ENCODE assay signal across 8 cellular contexts in the genomic region with DNA sequence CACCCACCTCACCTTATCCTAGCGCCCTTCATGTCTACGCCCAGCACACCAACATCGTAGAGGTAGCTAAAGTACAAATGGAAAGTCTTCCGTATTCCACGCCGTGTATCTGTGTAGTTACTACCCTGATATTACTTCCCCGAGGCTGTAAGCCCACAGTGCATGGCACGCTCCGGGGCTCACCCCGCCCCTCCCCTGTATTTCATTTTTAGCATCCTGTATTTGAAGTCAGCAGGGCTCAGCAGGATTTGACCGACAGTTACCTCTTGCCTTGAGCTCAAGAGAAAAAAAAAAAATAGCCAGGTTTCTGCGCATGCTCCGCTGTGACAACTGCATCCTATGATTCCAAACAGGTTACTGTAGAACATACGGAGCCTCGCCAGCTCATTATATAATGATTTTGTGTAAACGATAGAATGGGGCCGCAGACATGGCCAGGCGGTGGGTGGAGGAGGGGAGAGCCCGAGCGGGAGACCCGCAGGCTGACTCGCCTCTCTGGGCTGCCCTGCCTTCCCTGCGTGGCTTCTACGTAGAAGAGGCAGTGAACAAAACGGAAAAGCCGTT. TPM values are rescaled to one million over a fixed set of nuclear protein-coding genes. Genes with fewer than 3 reads are reported as not detected.
DNase-seq lines count a peak whose midpoint lies in the region; ATAC-seq, FAIRE-seq and TF ChIP-seq lines count a peak whose summit lies in the region.

No MANE protein-coding gene starts in this region.

- H3K27ac Mint-ChIP-seq in osteocyte (ENCODE audit: unreplicated experiment): peak overlapping the region; percentile 78

- 1 to 2% methylated on average over 26 of the region's 26 CpGs for WGBS in heart right ventricle, 2 donors

- DNase-seq in GM12891 (ENCODE audit: insufficient read length, low spot score) (no peak), SJSA1 (ENCODE audit: low read depth in 1 of 2, low spot score in 2 of 2) (peak in 1 of 2 experiments; percentile 83), amniotic epithelial cell (ENCODE audit: low read depth) (peak; percentile 83), heart right ventricle (peak; percentile 46 to 77), osteocyte (ENCODE audit: extremely low spot score, unreplicated experiment) (no peak)

- peak overlapping the region; percentile 64 for H3K9ac ChIP-seq in KMS-11

- ATAC-seq in heart right ventricle: peak; percentile 56 to 84 (median 82)
- no peak for ATAC-seq in HG02970 (IDR thresholded peaks at IDR 0.05; ENCODE audit: low FRiP score, unreplicated experiment)
- no peak for ATAC-seq in HG03280 (IDR thresholded peaks at IDR 0.05; ENCODE audit: unreplicated experiment)

- peaks cover 48% of the 10 kb centered on the region for H3K27me3 Mint-ChIP-seq in osteocyte (ENCODE audit: unreplicated experiment)

- no peaks in the 10 kb centered on the region for H3K36me3 Mint-ChIP-seq in osteocyte (ENCODE audit: unreplicated experiment)

- no peaks in the 10 kb centered on the region for H4K20me1 ChIP-seq in KMS-11 (ENCODE audit: insufficient read depth)

- no peaks in the 10 kb centered on the region for H3K9me3 Mint-ChIP-seq in osteocyte (ENCODE audit: unreplicated experiment)

- TF ChIP-seq POLR2A in GM12891 (IDR thresholded peaks at IDR 0.05; ENCODE audit: low read depth, low read length): no peak

- H3K27ac ChIP-seq in KMS-11 (peak overlapping the region; percentile 24), SJSA1 (peak overlapping the region; percentile 93), heart right ventricle (peak overlapping the region; percentile 70 to 93 (median 83))

- TF ChIP-seq CTCF in KMS-11 (conservative IDR thresholded peaks at IDR 0.05; ENCODE audit: low read depth, low read length) (no peak), heart right ventricle (IDR thresholded peaks at IDR 0.05) (no peak), osteocyte (IDR thresholded peaks at IDR 0.05) (no peak)

- H2AFZ ChIP-seq in KMS-11 (ENCODE audit: low read depth): peak overlapping the region; percentile 80

- peaks cover 9% of the 10 kb centered on the region for H3K4me1 Mint-ChIP-seq in osteocyte (ENCODE audit: unreplicated experiment)

- intact Hi-C loops in heart right ventricle (cut with DNase I): loop anchor here in 3 of 10 donors (2.0 to 5.0 kb wide), 4 partner anchors 37 to 53 kb away; no protein-coding TSS in a partner anchor

- H3K27me3 ChIP-seq in KMS-11 (ENCODE audit: insufficient read depth, low read depth): no peaks in the 10 kb centered on the region
- no peaks in the 10 kb centered on the region; the same call in 1 of the 2 replicates for H3K27me3 ChIP-seq in SJSA1 (replicated peaks)
- H3K27me3 ChIP-seq in heart right ventricle: peaks cover 0 to 10% (median 0%) of the 10 kb centered on the region in 7 donors

- no peak overlapping the region for H3K4me3 ChIP-seq in KMS-11 (IDR thresholded peaks at IDR 0.05; ENCODE audit: insufficient read depth, low read depth, low read length)
- H3K4me3 ChIP-seq in SJSA1: peak overlapping the region; percentile 53
- H3K4me3 ChIP-seq in heart right ventricle: peak overlapping the region; percentile 55 to 90 (median 79)

- FAIRE-seq in GM12891 (lab: Jason Lieb, UNC): peak; percentile 77

- peak overlapping the region; percentile 67 for H3K4me2 ChIP-seq in KMS-11

- H3K4me1 ChIP-seq in KMS-11 (ENCODE audit: low read depth, poor library complexity, severe bottlenecking): peaks cover 15% of the 10 kb centered on the region
- peaks cover 42% of the 10 kb centered on the region for H3K4me1 ChIP-seq in SJSA1 (replicated peaks)
- peaks cover 3 to 43% (median 35%) of the 10 kb centered on the region in 9 donors for H3K4me1 ChIP-seq in heart right ventricle

- no peaks in the 10 kb centered on the region for H3K79me2 ChIP-seq in KMS-11 (ENCODE audit: insufficient read depth, low read depth)

- H3K9me3 ChIP-seq in SJSA1 (replicated peaks): no peaks in the 10 kb centered on the region
- peaks cover 0 to 9% (median 0%) of the 10 kb centered on the region in 11 donors for H3K9me3 ChIP-seq in heart right ventricle

- H3K36me3 ChIP-seq in KMS-11 (ENCODE audit: insufficient read depth): no peaks in the 10 kb centered on the region
- H3K36me3 ChIP-seq in SJSA1: no peaks in the 10 kb centered on the region; the same call in 1 of the 2 replicates
- no peaks in the 10 kb centered on the region for H3K36me3 ChIP-seq in heart right ventricle

- peak overlapping the region; percentile 90 for H3K4me3 Mint-ChIP-seq in osteocyte (ENCODE audit: unreplicated experiment)

TF ChIP-seq in GM12891, 5 proteins besides CTCF, POLR2A, EP300 and RAD21:
- no peak for TF ChIP-seq POU2F2 (IDR thresholded peaks at IDR 0.05; ENCODE audit: low read depth, low read length)
- no peak for TF ChIP-seq POLR2AphosphoS5 (IDR thresholded peaks at IDR 0.05; ENCODE audit: low read depth, low read length)
- no peak for TF ChIP-seq TAF1 (IDR thresholded peaks at IDR 0.05; ENCODE audit: low read depth, low read length)
- TF ChIP-seq PAX5 (IDR thresholded peaks at IDR 0.05; ENCODE audit: insufficient read depth, low read length, severe bottlenecking): no peak
- TF ChIP-seq SPI1 (IDR thresholded peaks at IDR 0.05; ENCODE audit: low read depth, low read length): no peak

RNA-seq across cellular contexts. Expression of a gene that starts 1.3 kb away (rescaled TPM):
- polyA plus RNA-seq in GM12891 (2012; ENCODE audit: low read depth, missing spikeins): 2.5 TPM
- total RNA-seq in SJSA1 (2014; rRNA removed; shearing (Covaris generic)): 4.5 and 11.5 TPM in 2 replicates
- total RNA-seq in heart right ventricle (10 to 100 TPM in 7 of 10 donors, 1 to 10 TPM in 3; 5.5 to 26.2 (median 14.6) TPM), osteocyte (16.5 TPM in 2 replicates)
- polyA plus RNA-seq in heart right ventricle: 10 to 100 TPM; 11.6 to 19.4 TPM

Comparison
In these comparisons a context has a peak if more than half of its experiments do, and no peak if none do; other contexts are left out.
1. DNase-seq: peak in amniotic epithelial cell (single experiment) and heart right ventricle (2 of 2); none in GM12891 (single experiment) and osteocyte (single experiment).
2. H3K27ac ChIP-seq: peak in every context shown above with its lines; median percentile 93 in SJSA1; 83 in heart right ventricle; 24 in KMS-11.
3. ATAC-seq: peak in heart right ventricle (8 of 8); none in HG02970 (single experiment) and HG03280 (single experiment).